ENCODE assay signal across 22 cellular contexts in the genomic region with DNA sequence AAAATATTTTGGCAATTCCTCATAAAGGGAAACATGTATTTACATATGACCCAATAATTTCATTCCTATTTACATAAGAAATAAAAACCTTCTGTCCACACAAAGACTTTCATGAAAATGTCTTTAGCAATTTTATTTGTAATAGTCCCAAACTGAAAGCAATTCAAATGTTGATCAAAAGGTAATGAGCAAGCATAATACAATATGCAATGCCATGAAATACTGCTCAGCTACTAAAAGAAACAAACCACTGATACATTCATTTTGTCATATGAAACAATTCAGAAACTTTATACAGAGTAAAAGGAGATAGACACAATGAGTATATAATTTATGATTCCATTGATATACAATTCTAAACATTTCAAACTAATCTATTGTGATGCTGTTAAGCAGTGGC.
"Had no signal": no experiment of that assay in that cellular context is flagged by ENCODE, and none has a peak within 500 bp of the region (broad histone marks: within the 10 kb centered on the region; RNA-seq: fewer than 3 reads in every experiment).

No MANE protein-coding gene starts in this region.

- H3K9me3 ChIP-seq: MG63, Peyer's patch, SJCRH30 had no signal

- H3K36me3 ChIP-seq: MG63, Peyer's patch, SJCRH30 had no signal

- H2AFZ ChIP-seq: PC-9 had no signal

- H3K4me2 ChIP-seq: PC-9 had no signal

- H3K4me1 ChIP-seq: SJCRH30 had no signal

- H3K27me3 ChIP-seq: Peyer's patch, SJCRH30 had no signal

- H3K4me3 ChIP-seq: MG63, PC-9, Peyer's patch, SJCRH30 had no signal

- DNase-seq: IMR-90; Karpas-422; KG1; MG63; NCI-H1092 treated with DMSO at 0.1 percent for 48 hours; NCI-H1436; NCI-H187; NCI-H2029; NCI-H2081 treated with DMSO at 0.1 percent for 48 hours; NCI-H2227 treated with DMSO at 0.1 percent for 48 hours; NCI-H524; NCI-H526 treated with DMSO at 0.1 percent for 48 hours; NCI-H774; NK-92 treated with Interleukin-12 subunit alpha and Interleukin-12 subunit beta, amount 100 ng/mL, for 24 hours; PC-9; Peyer's patch; SHP77 treated with DMSO at 0.1 percent for 48 hours; SJCRH30; T-helper 1 cell had no signal

- H3K27ac ChIP-seq: PC-9, Peyer's patch, SJCRH30 had no signal

- ATAC-seq: HepG2, Right ventricle myocardium inferior, SK-N-SH treated with all-trans-retinoic acid at 6 μM for 48 hours had no signal
